Comparison of ENCODE assay signal across 2 cellular contexts in genomic region chr11:30365793-30366517, GRCh38.
TF ChIP-seq lines count a peak whose summit lies in the region.

No MANE protein-coding gene starts in this region.

TF ChIP-seq in GM12891, 5 proteins besides CTCF, POLR2A, EP300 and RAD21:
- TF ChIP-seq SPI1 (IDR thresholded peaks at IDR 0.05; ENCODE audit: low read depth, low read length) (peak; percentile 62), POU2F2 (IDR thresholded peaks at IDR 0.05; ENCODE audit: low read depth, low read length) (no peak)

TF ChIP-seq in HepG2, 621 proteins besides CTCF, POLR2A, EP300 and RAD21:
- no peak for TF ChIP-seq BRF2 (CRISPR knock-in tag; IDR thresholded peaks at IDR 0.05)
- TF ChIP-seq ZNF850 (CRISPR knock-in tag; conservative IDR thresholded peaks at IDR 0.05), result no peak
- TF ChIP-seq MTF2 (CRISPR knock-in tag; IDR thresholded peaks at IDR 0.05; ENCODE audit: borderline replicate concordance), result no peak
- TF ChIP-seq, protein P1, sequence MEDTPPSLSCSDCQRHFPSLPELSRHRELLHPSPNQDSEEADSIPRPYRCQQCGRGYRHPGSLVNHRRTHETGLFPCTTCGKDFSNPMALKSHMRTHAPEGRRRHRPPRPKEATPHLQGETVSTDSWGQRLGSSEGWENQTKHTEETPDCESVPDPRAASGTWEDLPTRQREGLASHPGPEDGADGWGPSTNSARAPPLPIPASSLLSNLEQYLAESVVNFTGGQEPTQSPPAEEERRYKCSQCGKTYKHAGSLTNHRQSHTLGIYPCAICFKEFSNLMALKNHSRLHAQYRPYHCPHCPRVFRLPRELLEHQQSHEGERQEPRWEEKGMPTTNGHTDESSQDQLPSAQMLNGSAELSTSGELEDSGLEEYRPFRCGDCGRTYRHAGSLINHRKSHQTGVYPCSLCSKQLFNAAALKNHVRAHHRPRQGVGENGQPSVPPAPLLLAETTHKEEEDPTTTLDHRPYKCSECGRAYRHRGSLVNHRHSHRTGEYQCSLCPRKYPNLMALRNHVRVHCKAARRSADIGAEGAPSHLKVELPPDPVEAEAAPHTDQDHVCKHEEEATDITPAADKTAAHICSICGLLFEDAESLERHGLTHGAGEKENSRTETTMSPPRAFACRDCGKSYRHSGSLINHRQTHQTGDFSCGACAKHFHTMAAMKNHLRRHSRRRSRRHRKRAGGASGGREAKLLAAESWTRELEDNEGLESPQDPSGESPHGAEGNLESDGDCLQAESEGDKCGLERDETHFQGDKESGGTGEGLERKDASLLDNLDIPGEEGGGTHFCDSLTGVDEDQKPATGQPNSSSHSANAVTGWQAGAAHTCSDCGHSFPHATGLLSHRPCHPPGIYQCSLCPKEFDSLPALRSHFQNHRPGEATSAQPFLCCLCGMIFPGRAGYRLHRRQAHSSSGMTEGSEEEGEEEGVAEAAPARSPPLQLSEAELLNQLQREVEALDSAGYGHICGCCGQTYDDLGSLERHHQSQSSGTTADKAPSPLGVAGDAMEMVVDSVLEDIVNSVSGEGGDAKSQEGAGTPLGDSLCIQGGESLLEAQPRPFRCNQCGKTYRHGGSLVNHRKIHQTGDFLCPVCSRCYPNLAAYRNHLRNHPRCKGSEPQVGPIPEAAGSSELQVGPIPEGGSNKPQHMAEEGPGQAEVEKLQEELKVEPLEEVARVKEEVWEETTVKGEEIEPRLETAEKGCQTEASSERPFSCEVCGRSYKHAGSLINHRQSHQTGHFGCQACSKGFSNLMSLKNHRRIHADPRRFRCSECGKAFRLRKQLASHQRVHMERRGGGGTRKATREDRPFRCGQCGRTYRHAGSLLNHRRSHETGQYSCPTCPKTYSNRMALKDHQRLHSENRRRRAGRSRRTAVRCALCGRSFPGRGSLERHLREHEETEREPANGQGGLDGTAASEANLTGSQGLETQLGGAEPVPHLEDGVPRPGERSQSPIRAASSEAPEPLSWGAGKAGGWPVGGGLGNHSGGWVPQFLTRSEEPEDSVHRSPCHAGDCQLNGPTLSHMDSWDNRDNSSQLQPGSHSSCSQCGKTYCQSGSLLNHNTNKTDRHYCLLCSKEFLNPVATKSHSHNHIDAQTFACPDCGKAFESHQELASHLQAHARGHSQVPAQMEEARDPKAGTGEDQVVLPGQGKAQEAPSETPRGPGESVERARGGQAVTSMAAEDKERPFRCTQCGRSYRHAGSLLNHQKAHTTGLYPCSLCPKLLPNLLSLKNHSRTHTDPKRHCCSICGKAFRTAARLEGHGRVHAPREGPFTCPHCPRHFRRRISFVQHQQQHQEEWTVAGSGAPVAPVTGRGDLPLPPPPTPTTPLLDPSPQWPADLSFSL (CRISPR knock-in tag; IDR thresholded peaks at IDR 0.05), result no peak
- TF ChIP-seq JARID2 (CRISPR knock-in tag; IDR thresholded peaks at IDR 0.05; ENCODE audit: insufficient replicate concordance), result no peak
- no peak for TF ChIP-seq FOXK2 (IDR thresholded peaks at IDR 0.05)
- no peak for TF ChIP-seq ZNF773 (CRISPR knock-in tag; IDR thresholded peaks at IDR 0.05; ENCODE audit: borderline replicate concordance)
- TF ChIP-seq, protein P2, sequence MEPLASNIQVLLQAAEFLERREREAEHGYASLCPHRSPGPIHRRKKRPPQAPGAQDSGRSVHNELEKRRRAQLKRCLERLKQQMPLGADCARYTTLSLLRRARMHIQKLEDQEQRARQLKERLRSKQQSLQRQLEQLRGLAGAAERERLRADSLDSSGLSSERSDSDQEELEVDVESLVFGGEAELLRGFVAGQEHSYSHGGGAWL (CRISPR knock-in tag; IDR thresholded peaks at IDR 0.05), result no peak
- no peak for TF ChIP-seq ARID4A (CRISPR knock-in tag; IDR thresholded peaks at IDR 0.05; ENCODE audit: borderline replicate concordance)
- no peak for TF ChIP-seq KAT7 (CRISPR knock-in tag; IDR thresholded peaks at IDR 0.05; ENCODE audit: borderline replicate concordance)
